Comparison of ENCODE assay signal across 1 cellular context in the genomic region with DNA sequence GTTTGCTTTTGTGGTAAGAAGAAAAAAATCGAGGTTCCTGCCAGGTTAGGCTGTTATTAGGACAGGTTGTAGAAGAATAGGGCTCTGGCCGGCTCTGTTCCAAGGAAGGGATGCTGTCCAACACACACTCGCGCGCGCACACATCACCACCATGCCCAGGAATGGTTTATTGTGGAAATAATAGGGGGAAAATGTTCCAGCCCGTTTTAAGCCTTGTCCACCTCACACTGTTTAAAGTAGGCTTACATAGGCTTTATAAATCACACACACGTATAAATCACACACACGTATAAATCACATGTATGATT.
TF ChIP-seq lines count a peak whose summit lies in the region.

No MANE protein-coding gene starts in this region.

TF ChIP-seq in GM23338, 12 proteins besides CTCF, POLR2A, EP300 and RAD21 (continued from another document):
- TF ChIP-seq, protein P1, sequence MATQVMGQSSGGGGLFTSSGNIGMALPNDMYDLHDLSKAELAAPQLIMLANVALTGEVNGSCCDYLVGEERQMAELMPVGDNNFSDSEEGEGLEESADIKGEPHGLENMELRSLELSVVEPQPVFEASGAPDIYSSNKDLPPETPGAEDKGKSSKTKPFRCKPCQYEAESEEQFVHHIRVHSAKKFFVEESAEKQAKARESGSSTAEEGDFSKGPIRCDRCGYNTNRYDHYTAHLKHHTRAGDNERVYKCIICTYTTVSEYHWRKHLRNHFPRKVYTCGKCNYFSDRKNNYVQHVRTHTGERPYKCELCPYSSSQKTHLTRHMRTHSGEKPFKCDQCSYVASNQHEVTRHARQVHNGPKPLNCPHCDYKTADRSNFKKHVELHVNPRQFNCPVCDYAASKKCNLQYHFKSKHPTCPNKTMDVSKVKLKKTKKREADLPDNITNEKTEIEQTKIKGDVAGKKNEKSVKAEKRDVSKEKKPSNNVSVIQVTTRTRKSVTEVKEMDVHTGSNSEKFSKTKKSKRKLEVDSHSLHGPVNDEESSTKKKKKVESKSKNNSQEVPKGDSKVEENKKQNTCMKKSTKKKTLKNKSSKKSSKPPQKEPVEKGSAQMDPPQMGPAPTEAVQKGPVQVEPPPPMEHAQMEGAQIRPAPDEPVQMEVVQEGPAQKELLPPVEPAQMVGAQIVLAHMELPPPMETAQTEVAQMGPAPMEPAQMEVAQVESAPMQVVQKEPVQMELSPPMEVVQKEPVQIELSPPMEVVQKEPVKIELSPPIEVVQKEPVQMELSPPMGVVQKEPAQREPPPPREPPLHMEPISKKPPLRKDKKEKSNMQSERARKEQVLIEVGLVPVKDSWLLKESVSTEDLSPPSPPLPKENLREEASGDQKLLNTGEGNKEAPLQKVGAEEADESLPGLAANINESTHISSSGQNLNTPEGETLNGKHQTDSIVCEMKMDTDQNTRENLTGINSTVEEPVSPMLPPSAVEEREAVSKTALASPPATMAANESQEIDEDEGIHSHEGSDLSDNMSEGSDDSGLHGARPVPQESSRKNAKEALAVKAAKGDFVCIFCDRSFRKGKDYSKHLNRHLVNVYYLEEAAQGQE (IDR thresholded peaks at IDR 0.05; ENCODE audit: unreplicated experiment), result no peak
- TF ChIP-seq, protein P2, sequence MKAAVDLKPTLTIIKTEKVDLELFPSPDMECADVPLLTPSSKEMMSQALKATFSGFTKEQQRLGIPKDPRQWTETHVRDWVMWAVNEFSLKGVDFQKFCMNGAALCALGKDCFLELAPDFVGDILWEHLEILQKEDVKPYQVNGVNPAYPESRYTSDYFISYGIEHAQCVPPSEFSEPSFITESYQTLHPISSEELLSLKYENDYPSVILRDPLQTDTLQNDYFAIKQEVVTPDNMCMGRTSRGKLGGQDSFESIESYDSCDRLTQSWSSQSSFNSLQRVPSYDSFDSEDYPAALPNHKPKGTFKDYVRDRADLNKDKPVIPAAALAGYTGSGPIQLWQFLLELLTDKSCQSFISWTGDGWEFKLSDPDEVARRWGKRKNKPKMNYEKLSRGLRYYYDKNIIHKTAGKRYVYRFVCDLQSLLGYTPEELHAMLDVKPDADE (IDR thresholded peaks at IDR 0.05), result no peak
- TF ChIP-seq POLR2AphosphoS5 (IDR thresholded peaks at IDR 0.05; ENCODE audit: low read depth) (no peak), STAT1 (IDR thresholded peaks at IDR 0.05; ENCODE audit: unreplicated experiment) (no peak), ZNF331 (CRISPR knock-in tag; IDR thresholded peaks at IDR 0.05; ENCODE audit: low read depth) (no peak), ZNF114 (CRISPR knock-in tag; IDR thresholded peaks at IDR 0.05) (no peak), JUNB (IDR thresholded peaks at IDR 0.05; ENCODE audit: unreplicated experiment) (no peak)
- TF ChIP-seq, protein P3, sequence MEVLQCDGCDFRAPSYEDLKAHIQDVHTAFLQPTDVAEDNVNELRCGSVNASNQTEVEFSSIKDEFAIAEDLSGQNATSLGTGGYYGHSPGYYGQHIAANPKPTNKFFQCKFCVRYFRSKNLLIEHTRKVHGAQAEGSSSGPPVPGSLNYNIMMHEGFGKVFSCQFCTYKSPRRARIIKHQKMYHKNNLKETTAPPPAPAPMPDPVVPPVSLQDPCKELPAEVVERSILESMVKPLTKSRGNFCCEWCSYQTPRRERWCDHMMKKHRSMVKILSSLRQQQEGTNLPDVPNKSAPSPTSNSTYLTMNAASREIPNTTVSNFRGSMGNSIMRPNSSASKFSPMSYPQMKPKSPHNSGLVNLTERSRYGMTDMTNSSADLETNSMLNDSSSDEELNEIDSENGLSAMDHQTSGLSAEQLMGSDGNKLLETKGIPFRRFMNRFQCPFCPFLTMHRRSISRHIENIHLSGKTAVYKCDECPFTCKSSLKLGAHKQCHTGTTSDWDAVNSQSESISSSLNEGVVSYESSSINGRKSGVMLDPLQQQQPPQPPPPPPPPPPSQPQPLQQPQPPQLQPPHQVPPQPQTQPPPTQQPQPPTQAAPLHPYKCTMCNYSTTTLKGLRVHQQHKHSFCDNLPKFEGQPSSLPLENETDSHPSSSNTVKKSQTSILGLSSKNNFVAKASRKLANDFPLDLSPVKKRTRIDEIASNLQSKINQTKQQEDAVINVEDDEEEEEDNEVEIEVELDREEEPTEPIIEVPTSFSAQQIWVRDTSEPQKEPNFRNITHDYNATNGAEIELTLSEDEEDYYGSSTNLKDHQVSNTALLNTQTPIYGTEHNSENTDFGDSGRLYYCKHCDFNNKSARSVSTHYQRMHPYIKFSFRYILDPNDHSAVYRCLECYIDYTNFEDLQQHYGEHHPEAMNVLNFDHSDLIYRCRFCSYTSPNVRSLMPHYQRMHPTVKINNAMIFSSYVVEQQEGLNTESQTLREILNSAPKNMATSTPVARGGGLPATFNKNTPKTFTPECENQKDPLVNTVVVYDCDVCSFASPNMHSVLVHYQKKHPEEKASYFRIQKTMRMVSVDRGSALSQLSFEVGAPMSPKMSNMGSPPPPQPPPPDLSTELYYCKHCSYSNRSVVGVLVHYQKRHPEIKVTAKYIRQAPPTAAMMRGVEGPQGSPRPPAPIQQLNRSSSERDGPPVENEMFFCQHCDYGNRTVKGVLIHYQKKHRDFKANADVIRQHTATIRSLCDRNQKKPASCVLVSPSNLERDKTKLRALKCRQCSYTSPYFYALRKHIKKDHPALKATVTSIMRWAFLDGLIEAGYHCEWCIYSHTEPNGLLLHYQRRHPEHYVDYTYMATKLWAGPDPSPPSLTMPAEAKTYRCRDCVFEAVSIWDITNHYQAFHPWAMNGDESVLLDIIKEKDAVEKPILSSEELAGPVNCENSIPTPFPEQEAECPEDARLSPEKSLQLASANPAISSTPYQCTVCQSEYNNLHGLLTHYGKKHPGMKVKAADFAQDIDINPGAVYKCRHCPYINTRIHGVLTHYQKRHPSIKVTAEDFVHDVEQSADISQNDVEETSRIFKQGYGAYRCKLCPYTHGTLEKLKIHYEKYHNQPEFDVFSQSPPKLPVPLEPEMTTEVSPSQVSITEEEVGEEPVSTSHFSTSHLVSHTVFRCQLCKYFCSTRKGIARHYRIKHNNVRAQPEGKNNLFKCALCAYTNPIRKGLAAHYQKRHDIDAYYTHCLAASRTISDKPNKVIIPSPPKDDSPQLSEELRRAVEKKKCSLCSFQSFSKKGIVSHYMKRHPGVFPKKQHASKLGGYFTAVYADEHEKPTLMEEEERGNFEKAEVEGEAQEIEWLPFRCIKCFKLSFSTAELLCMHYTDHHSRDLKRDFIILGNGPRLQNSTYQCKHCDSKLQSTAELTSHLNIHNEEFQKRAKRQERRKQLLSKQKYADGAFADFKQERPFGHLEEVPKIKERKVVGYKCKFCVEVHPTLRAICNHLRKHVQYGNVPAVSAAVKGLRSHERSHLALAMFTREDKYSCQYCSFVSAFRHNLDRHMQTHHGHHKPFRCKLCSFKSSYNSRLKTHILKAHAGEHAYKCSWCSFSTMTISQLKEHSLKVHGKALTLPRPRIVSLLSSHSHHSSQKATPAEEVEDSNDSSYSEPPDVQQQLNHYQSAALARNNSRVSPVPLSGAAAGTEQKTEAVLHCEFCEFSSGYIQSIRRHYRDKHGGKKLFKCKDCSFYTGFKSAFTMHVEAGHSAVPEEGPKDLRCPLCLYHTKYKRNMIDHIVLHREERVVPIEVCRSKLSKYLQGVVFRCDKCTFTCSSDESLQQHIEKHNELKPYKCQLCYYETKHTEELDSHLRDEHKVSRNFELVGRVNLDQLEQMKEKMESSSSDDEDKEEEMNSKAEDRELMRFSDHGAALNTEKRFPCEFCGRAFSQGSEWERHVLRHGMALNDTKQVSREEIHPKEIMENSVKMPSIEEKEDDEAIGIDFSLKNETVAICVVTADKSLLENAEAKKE (CRISPR knock-in tag; IDR thresholded peaks at IDR 0.05), result no peak
